In genomic region chr16:57471852-57472664, GRCh38 we compare ENCODE assay signal across 1 cellular context.
TF ChIP-seq lines count a peak whose summit lies in the region.

No MANE protein-coding gene starts in this region.

TF ChIP-seq in HepG2, 621 proteins besides CTCF, POLR2A, EP300 and RAD21 (continued from another document and continues in another):
- TF ChIP-seq THAP9 (CRISPR knock-in tag; IDR thresholded peaks at IDR 0.05; ENCODE audit: borderline replicate concordance) = peak; percentile 20; the same call in 1 of the 2 replicates
- TF ChIP-seq AHDC1 (CRISPR knock-in tag; IDR thresholded peaks at IDR 0.05; ENCODE audit: borderline replicate concordance) = 0 out of 2 replicates have a peak, but pooled peaks have one; percentile 75
- no peak for TF ChIP-seq ZNF496 (CRISPR knock-in tag; IDR thresholded peaks at IDR 0.05; ENCODE audit: insufficient replicate concordance)
- TF ChIP-seq ZNF598 (CRISPR knock-in tag; IDR thresholded peaks at IDR 0.05; ENCODE audit: borderline replicate concordance) = peak; percentile 67
- no peak for TF ChIP-seq ZNF616 (CRISPR knock-in tag; IDR thresholded peaks at IDR 0.05; ENCODE audit: low read depth)
- TF ChIP-seq YY1 (IDR thresholded peaks at IDR 0.05; ENCODE audit: insufficient read depth, insufficient replicate concordance, low read depth, low read length) = no peak
- TF ChIP-seq RBM22 (optimal IDR thresholded peaks at IDR 0.05; ENCODE audit: low read length) = peak; percentile 91
- no peak; the same call in 1 of the 2 replicates for TF ChIP-seq POLR2AphosphoS2 (IDR thresholded peaks at IDR 0.05; ENCODE audit: low read depth, low read length)
- no peak for TF ChIP-seq BCL6 (CRISPR knock-in tag; IDR thresholded peaks at IDR 0.05)
- TF ChIP-seq PHF8 (CRISPR knock-in tag; IDR thresholded peaks at IDR 0.05) = peak; percentile 40; the same call in 1 of the 2 replicates
- no peak for TF ChIP-seq ZBTB44 (CRISPR knock-in tag; IDR thresholded peaks at IDR 0.05)
- no peak for TF ChIP-seq CEBPZ (IDR thresholded peaks at IDR 0.05; ENCODE audit: low read length)
- 0 out of 2 replicates have a peak, but pooled peaks have one; percentile 9 for TF ChIP-seq ZBTB4 (CRISPR knock-in tag; IDR thresholded peaks at IDR 0.05; ENCODE audit: borderline replicate concordance)
- no peak for TF ChIP-seq SMARCC2 (IDR thresholded peaks at IDR 0.05)
- peak; percentile 96 for TF ChIP-seq SALL1 (CRISPR knock-in tag; IDR thresholded peaks at IDR 0.05)
- TF ChIP-seq HNRNPH1 (optimal IDR thresholded peaks at IDR 0.05; ENCODE audit: low read depth, low read length) = no peak
- TF ChIP-seq MATR3 (CRISPR knock-in tag; IDR thresholded peaks at IDR 0.05) = no peak
- TF ChIP-seq DMTF1 (CRISPR knock-in tag; IDR thresholded peaks at IDR 0.05) = no peak
- TF ChIP-seq RBFOX2 (IDR thresholded peaks at IDR 0.05; ENCODE audit: low read depth, low read length) = no peak
- TF ChIP-seq ZC3H4 (CRISPR knock-in tag; IDR thresholded peaks at IDR 0.05; ENCODE audit: borderline replicate concordance) = no peak
- no peak for TF ChIP-seq RNF2 (conservative IDR thresholded peaks at IDR 0.05; ENCODE audit: low read depth)
- TF ChIP-seq BATF2 (CRISPR knock-in tag; IDR thresholded peaks at IDR 0.05) = peak; percentile 57; the same call in 1 of the 2 replicates
- no peak for TF ChIP-seq ZNF569 (CRISPR knock-in tag; IDR thresholded peaks at IDR 0.05; ENCODE audit: borderline replicate concordance)
- TF ChIP-seq AKAP8 (CRISPR knock-in tag; IDR thresholded peaks at IDR 0.05) = peak; percentile 45; the same call in 1 of the 2 replicates
- 0 out of 2 replicates have a peak, but pooled peaks have one; percentile 70 for TF ChIP-seq NKX3-1 (CRISPR knock-in tag; IDR thresholded peaks at IDR 0.05)
- peak; percentile 41; the same call in 1 of the 2 replicates for TF ChIP-seq ZNF225 (CRISPR knock-in tag; IDR thresholded peaks at IDR 0.05)
- no peak for TF ChIP-seq E2F2 (CRISPR knock-in tag; IDR thresholded peaks at IDR 0.05; ENCODE audit: borderline replicate concordance)
